In the genomic region with DNA sequence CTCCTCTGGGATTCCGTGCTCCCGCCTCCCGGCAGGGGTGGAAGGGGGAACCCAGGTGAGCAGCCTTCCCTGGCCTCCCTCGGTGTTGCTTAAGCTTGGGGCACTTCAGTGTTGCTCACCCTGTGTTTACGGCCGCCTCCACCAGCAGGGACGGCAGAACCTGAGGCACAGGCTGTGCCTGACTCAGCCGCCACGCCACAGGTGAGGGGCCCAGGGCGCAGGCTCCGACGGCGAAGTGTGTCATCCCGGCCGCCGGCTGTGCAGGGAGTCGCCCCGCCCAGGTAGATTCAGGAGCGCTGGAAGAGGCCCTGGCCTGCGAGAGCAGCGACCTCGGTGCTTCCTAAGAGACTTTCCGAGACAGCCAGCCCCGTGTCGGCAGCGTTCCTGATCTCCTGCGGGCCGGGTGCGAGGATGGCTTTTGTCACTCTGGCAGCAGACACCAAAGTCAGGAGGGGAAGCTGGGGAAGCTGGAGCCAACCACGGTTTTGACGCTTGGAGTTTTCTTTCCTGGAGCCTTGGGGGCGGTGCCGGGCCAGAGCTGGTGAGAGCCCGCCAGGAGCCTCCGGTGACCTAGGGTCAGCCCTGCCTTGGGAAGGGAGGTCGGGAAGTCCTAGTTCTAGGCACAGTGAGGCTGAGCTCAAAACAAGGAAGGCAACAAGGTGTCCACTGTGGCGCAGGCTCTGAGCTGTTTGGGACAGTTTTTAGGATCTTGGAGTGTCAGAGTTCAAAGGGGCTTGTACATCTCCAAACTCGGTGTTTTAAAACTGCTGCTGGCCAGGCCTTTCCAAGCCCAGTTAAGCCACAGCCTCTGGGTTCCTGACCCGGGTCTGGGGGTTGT, we compare ENCODE assay signal across 1 cellular context.
TF ChIP-seq lines count a peak whose summit lies in the region.

No MANE protein-coding gene starts in this region.

TF ChIP-seq in HEK293, 187 proteins besides CTCF, POLR2A, EP300 and RAD21 (continued from another document and continues in another):
- peak; percentile 49; the same call in 1 of the 2 replicates for TF ChIP-seq ZNF423 (tag by site-specific recombination; IDR thresholded peaks at IDR 0.05)
- peak; percentile 79; the same call in 1 of the 2 replicates for TF ChIP-seq KLF17 (tag by site-specific recombination; IDR thresholded peaks at IDR 0.05)
- TF ChIP-seq ZNF549 (tag by site-specific recombination; IDR thresholded peaks at IDR 0.05): no peak
- TF ChIP-seq ZNF645 (tag by site-specific recombination; IDR thresholded peaks at IDR 0.05): no peak
- TF ChIP-seq ZNF223 (tag by site-specific recombination; IDR thresholded peaks at IDR 0.05): no peak
- peak; percentile 98 for TF ChIP-seq GLIS1 (tag by site-specific recombination; IDR thresholded peaks at IDR 0.05)
- peak; percentile 40 for TF ChIP-seq SP2 (tag by site-specific recombination; IDR thresholded peaks at IDR 0.05)
- peak; percentile 98 for TF ChIP-seq SCRT1 (tag by site-specific recombination; IDR thresholded peaks at IDR 0.05; ENCODE audit: borderline replicate concordance)
- TF ChIP-seq ZNF211 (tag by site-specific recombination; IDR thresholded peaks at IDR 0.05; ENCODE audit: low read depth): no peak
- TF ChIP-seq, protein P1, sequence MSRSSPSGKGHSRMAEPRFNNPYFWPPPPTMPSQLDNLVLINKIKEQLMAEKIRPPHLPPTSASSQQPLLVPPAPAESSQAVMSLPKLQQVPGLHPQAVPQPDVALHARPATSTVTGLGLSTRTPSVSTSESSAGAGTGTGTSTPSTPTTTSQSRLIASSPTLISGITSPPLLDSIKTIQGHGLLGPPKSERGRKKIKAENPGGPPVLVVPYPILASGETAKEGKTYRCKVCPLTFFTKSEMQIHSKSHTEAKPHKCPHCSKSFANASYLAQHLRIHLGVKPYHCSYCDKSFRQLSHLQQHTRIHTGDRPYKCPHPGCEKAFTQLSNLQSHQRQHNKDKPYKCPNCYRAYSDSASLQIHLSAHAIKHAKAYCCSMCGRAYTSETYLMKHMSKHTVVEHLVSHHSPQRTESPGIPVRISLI (tag by site-specific recombination; IDR thresholded peaks at IDR 0.05): no peak
- peak; percentile 90 for TF ChIP-seq ZNF341 (tag by site-specific recombination; IDR thresholded peaks at IDR 0.05; ENCODE audit: low read depth)
- TF ChIP-seq PATZ1 (tag by site-specific recombination; IDR thresholded peaks at IDR 0.05): peak; percentile 79
- TF ChIP-seq KLF8 (tag by site-specific recombination; IDR thresholded peaks at IDR 0.05): peak; percentile 58
- 0 out of 2 replicates have a peak, but pooled peaks have one; percentile 36 for TF ChIP-seq ZNF629 (tag by site-specific recombination; IDR thresholded peaks at IDR 0.05)
- TF ChIP-seq ZNF248 (tag by site-specific recombination; IDR thresholded peaks at IDR 0.05): no peak
- 0 out of 2 replicates have a peak, but pooled peaks have one; percentile 31 for TF ChIP-seq ZNF561 (tag by site-specific recombination; IDR thresholded peaks at IDR 0.05; ENCODE audit: borderline replicate concordance)
- no peak for TF ChIP-seq ZNF311 (tag by site-specific recombination; IDR thresholded peaks at IDR 0.05; ENCODE audit: borderline replicate concordance)
- TF ChIP-seq KLF16 (tag by site-specific recombination; IDR thresholded peaks at IDR 0.05): no peak
- TF ChIP-seq ZNF501 (tag by site-specific recombination; IDR thresholded peaks at IDR 0.05): no peak
- TF ChIP-seq, protein P2, sequence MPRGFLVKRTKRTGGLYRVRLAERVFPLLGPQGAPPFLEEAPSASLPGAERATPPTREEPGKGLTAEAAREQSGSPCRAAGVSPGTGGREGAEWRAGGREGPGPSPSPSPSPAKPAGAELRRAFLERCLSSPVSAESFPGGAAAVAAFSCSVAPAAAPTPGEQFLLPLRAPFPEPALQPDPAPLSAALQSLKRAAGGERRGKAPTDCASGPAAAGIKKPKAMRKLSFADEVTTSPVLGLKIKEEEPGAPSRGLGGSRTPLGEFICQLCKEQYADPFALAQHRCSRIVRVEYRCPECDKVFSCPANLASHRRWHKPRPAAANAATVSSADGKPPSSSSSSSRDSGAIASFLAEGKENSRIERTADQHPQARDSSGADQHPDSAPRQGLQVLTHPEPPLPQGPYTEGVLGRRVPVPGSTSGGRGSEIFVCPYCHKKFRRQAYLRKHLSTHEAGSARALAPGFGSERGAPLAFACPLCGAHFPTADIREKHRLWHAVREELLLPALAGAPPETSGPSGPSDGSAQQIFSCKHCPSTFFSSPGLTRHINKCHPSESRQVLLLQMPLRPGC (tag by site-specific recombination; IDR thresholded peaks at IDR 0.05): no peak
- peak; percentile 67 for TF ChIP-seq FEZF1 (tag by site-specific recombination; IDR thresholded peaks at IDR 0.05)
- TF ChIP-seq PRDM10 (tag by site-specific recombination; IDR thresholded peaks at IDR 0.05): peak; percentile 52
- peak; percentile 49 for TF ChIP-seq ZBTB11 (tag by site-specific recombination; conservative IDR thresholded peaks at IDR 0.05; ENCODE audit: low read depth)
- TF ChIP-seq GLI2 (tag by site-specific recombination; IDR thresholded peaks at IDR 0.05; ENCODE audit: borderline replicate concordance, low read depth): no peak
- TF ChIP-seq, protein P3, sequence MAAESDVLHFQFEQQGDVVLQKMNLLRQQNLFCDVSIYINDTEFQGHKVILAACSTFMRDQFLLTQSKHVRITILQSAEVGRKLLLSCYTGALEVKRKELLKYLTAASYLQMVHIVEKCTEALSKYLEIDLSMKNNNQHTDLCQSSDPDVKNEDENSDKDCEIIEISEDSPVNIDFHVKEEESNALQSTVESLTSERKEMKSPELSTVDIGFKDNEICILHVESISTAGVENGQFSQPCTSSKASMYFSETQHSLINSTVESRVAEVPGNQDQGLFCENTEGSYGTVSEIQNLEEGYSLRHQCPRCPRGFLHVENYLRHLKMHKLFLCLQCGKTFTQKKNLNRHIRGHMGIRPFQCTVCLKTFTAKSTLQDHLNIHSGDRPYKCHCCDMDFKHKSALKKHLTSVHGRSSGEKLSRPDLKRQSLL (tag by site-specific recombination; IDR thresholded peaks at IDR 0.05): peak; percentile 95
- TF ChIP-seq ZNF202 (tag by site-specific recombination; IDR thresholded peaks at IDR 0.05; ENCODE audit: borderline replicate concordance): no peak
- 0 out of 2 replicates have a peak, but pooled peaks have one; percentile 12 for TF ChIP-seq KLF10 (tag by site-specific recombination; IDR thresholded peaks at IDR 0.05)
- TF ChIP-seq ZNF514 (tag by site-specific recombination; IDR thresholded peaks at IDR 0.05): no peak
- TF ChIP-seq ZSCAN30 (tag by site-specific recombination; IDR thresholded peaks at IDR 0.05): no peak
- peak; percentile 55; the same call in 1 of the 2 replicates for TF ChIP-seq ZXDB (tag by site-specific recombination; IDR thresholded peaks at IDR 0.05)
- no peak for TF ChIP-seq ZNF654 (tag by site-specific recombination; IDR thresholded peaks at IDR 0.05; ENCODE audit: low read depth)
- TF ChIP-seq GLIS2 (tag by site-specific recombination; IDR thresholded peaks at IDR 0.05): peak; percentile 87
- TF ChIP-seq ZNF132 (tag by site-specific recombination; IDR thresholded peaks at IDR 0.05; ENCODE audit: borderline replicate concordance): no peak
- peak; percentile 49; the same call in 1 of the 2 replicates for TF ChIP-seq ZNF10 (tag by site-specific recombination; IDR thresholded peaks at IDR 0.05)
- TF ChIP-seq EGR2 (tag by site-specific recombination; IDR thresholded peaks at IDR 0.05; ENCODE audit: low read depth): no peak
- TF ChIP-seq ZNF174 (tag by site-specific recombination; IDR thresholded peaks at IDR 0.05): no peak
- TF ChIP-seq ZNF624 (tag by site-specific recombination; IDR thresholded peaks at IDR 0.05): no peak
- TF ChIP-seq ZNF76 (tag by site-specific recombination; IDR thresholded peaks at IDR 0.05; ENCODE audit: borderline replicate concordance, low read depth): no peak
